8 cellular contexts compared by ENCODE assay signal in genomic region chr4:26321326-26322276, GRCh38. TPM values are rescaled to one million over a fixed set of nuclear protein-coding genes. Genes with fewer than 3 reads are reported as not detected.
DNase-seq lines count a peak whose midpoint lies in the region; ATAC-seq and TF ChIP-seq lines count a peak whose summit lies in the region.

No MANE protein-coding gene starts in this region.

- TF ChIP-seq CTCF in GM10266 (IDR thresholded peaks at IDR 0.05; ENCODE audit: control insufficient read depth, insufficient read depth, low read depth, missing control alignments), result no peak
- no peak for TF ChIP-seq CTCF in fibroblast of the aortic adventitia (IDR thresholded peaks at IDR 0.05; ENCODE audit: insufficient read depth, low read length)

- intact Hi-C loops in activated T-helper 1 cell treated with anti-CD3 and anti-CD28 coated beads, Interleukin-12 subunit alpha, Interleukin-12 subunit beta, Interleukin-2, Interleukin-4 antibody, amounts not matched to agents 30 ng/mL and 10 ng/mL and 1 ng/mL, durations not matched to agents 14 hours and 24 hours and 36 hours (cut with micrococcal nuclease), result loop anchor here (1.0 to 10.0 kb wide), 5 partner anchors 383 to 673 kb away; partner anchors contain the start of gene SEL1L3

- H3K79me1 ChIP-seq in trophoblast cell (ENCODE audit: low read length), result peaks cover 16% of the 10 kb centered on the region

- no peaks in the 10 kb centered on the region for H3K27me3 ChIP-seq in trophoblast cell (ENCODE audit: insufficient read depth, low read length)

- WGBS in trophoblast cell (ENCODE audit: extremely low coverage, insufficient coverage, insufficient read length), result no CpG with 5 or more reads among the region's 58 CpGs

- H3K18ac ChIP-seq in trophoblast cell (ENCODE audit: low read length), result peak overlapping the region; percentile 49

- peak overlapping the region; percentile 98 for H3K27ac Mint-ChIP-seq in activated T-helper 1 cell treated with anti-CD3 and anti-CD28 coated beads, Interleukin-12 subunit alpha, Interleukin-12 subunit beta, Interleukin-2, Interleukin-4 antibody, amounts not matched to agents 30 ng/mL and 10 ng/mL and 1 ng/mL, durations not matched to agents 14 hours and 24 hours and 36 hours

- peak overlapping the region; percentile 56 for H2BK5ac ChIP-seq in trophoblast cell (ENCODE audit: low read depth, low read length, poor library complexity)

- ATAC-seq in esophagus mucosa, result no peak
- ATAC-seq in HG03280 (IDR thresholded peaks at IDR 0.05; ENCODE audit: unreplicated experiment), result no peak
- ATAC-seq in GM18868 (IDR thresholded peaks at IDR 0.05; ENCODE audit: unreplicated experiment), result no peak

- H3K36me3 Mint-ChIP-seq in activated T-helper 1 cell treated with anti-CD3 and anti-CD28 coated beads, Interleukin-12 subunit alpha, Interleukin-12 subunit beta, Interleukin-2, Interleukin-4 antibody, amounts not matched to agents 30 ng/mL and 10 ng/mL and 1 ng/mL, durations not matched to agents 14 hours and 24 hours and 36 hours (ENCODE audit: low read depth), result peaks cover 38% of the 10 kb centered on the region

- peak overlapping the region; percentile 58 for H4K12ac ChIP-seq in trophoblast cell (ENCODE audit: low read depth, low read length)

- peaks cover 10% of the 10 kb centered on the region for H3K9me3 Mint-ChIP-seq in activated T-helper 1 cell treated with anti-CD3 and anti-CD28 coated beads, Interleukin-12 subunit alpha, Interleukin-12 subunit beta, Interleukin-2, Interleukin-4 antibody, amounts not matched to agents 30 ng/mL and 10 ng/mL and 1 ng/mL, durations not matched to agents 14 hours and 24 hours and 36 hours

- DNase-seq in GM10266 (ENCODE audit: extremely low spot score) (peak; percentile 34), NCI-H524 (lab: John Stamatoyannopoulos, UW) (peak; percentile 25 to 47), fibroblast of the aortic adventitia (ENCODE audit: low read depth) (peak; percentile 47), trophoblast cell (peak in 1 of 2 donors; percentile 60)
- peak; percentile 22 for DNase-seq in activated T-helper 1 cell treated with anti-CD3 and anti-CD28 coated beads, Interleukin-12 subunit alpha, Interleukin-12 subunit beta, Interleukin-2, Interleukin-4 antibody, amounts not matched to agents 30 ng/mL and 10 ng/mL and 1 ng/mL, durations not matched to agents 14 hours and 24 hours and 36 hours (ENCODE audit: low spot score)

- peak overlapping the region; percentile 44 for H2AK5ac ChIP-seq in trophoblast cell (ENCODE audit: low read length)

- peak overlapping the region; percentile 95 for H3K9ac ChIP-seq in trophoblast cell (ENCODE audit: low read length)

- peak overlapping the region; percentile 30 for H2BK120ac ChIP-seq in trophoblast cell (ENCODE audit: insufficient read depth, low read length, poor library complexity)

- no peak overlapping the region for H3K23ac ChIP-seq in trophoblast cell (ENCODE audit: low read length)

- peak overlapping the region; percentile 9 for H2BK12ac ChIP-seq in trophoblast cell (ENCODE audit: low read length)

- H3K9me3 ChIP-seq in trophoblast cell (ENCODE audit: insufficient read depth, low read depth, low read length), result no peaks in the 10 kb centered on the region

- peak overlapping the region; percentile 72 for H3K14ac ChIP-seq in trophoblast cell (ENCODE audit: low read length)

- H3K4me1 Mint-ChIP-seq in activated T-helper 1 cell treated with anti-CD3 and anti-CD28 coated beads, Interleukin-12 subunit alpha, Interleukin-12 subunit beta, Interleukin-2, Interleukin-4 antibody, amounts not matched to agents 30 ng/mL and 10 ng/mL and 1 ng/mL, durations not matched to agents 14 hours and 24 hours and 36 hours (ENCODE audit: low read depth), result peaks cover 38% of the 10 kb centered on the region

- peak overlapping the region; percentile 97 for H3K4me3 Mint-ChIP-seq in activated T-helper 1 cell treated with anti-CD3 and anti-CD28 coated beads, Interleukin-12 subunit alpha, Interleukin-12 subunit beta, Interleukin-2, Interleukin-4 antibody, amounts not matched to agents 30 ng/mL and 10 ng/mL and 1 ng/mL, durations not matched to agents 14 hours and 24 hours and 36 hours

- H3K4me3 ChIP-seq in fibroblast of the aortic adventitia (ENCODE audit: low read depth, low read length), result peak overlapping the region; percentile 94
- H3K4me3 ChIP-seq in trophoblast cell (ENCODE audit: low read depth, low read length), result peak overlapping the region; percentile 98

- H4K8ac ChIP-seq in trophoblast cell (ENCODE audit: low read depth, low read length), result peak overlapping the region; percentile 76

- H4K91ac ChIP-seq in trophoblast cell (ENCODE audit: low read depth, low read length), result peak overlapping the region; percentile 45

- H3K4me2 ChIP-seq in trophoblast cell (ENCODE audit: low read length), result peak overlapping the region; percentile 77

- H3K4me1 ChIP-seq in trophoblast cell (ENCODE audit: control insufficient read depth in 1 of 2, insufficient read depth in 2 of 2, low read length in 2 of 2), result peaks cover 0 to 6% of the 10 kb centered on the region in 2 experiments

- no peaks in the 10 kb centered on the region for H3K27me3 Mint-ChIP-seq in activated T-helper 1 cell treated with anti-CD3 and anti-CD28 coated beads, Interleukin-12 subunit alpha, Interleukin-12 subunit beta, Interleukin-2, Interleukin-4 antibody, amounts not matched to agents 30 ng/mL and 10 ng/mL and 1 ng/mL, durations not matched to agents 14 hours and 24 hours and 36 hours (ENCODE audit: insufficient read depth)

- H3K4ac ChIP-seq in trophoblast cell (ENCODE audit: low read depth, low read length), result peak overlapping the region; percentile 87

- H3K27ac ChIP-seq in trophoblast cell (ENCODE audit: low read depth, low read length), result peak overlapping the region; percentile 98

- no peaks in the 10 kb centered on the region for H3K36me3 ChIP-seq in trophoblast cell (ENCODE audit: control insufficient read depth in 1 of 2, insufficient read depth in 2 of 2, low read length in 2 of 2)

- H3K79me2 ChIP-seq in trophoblast cell (ENCODE audit: control insufficient read depth, insufficient read depth, low read length, poor library complexity), result peaks cover 15% of the 10 kb centered on the region

- H2AFZ ChIP-seq in trophoblast cell (ENCODE audit: insufficient read depth, low read length, poor library complexity), result peak overlapping the region; percentile 30

RNA-seq across cellular contexts. Expression of gene RBPJ, which starts 0.8 kb away (rescaled TPM):
- 455 and 472 TPM in 2 replicates for total RNA-seq in activated T-helper 1 cell treated with anti-CD3 and anti-CD28 coated beads, Interleukin-12 subunit alpha, Interleukin-12 subunit beta, Interleukin-2, Interleukin-4 antibody, amounts not matched to agents 30 ng/mL and 10 ng/mL and 1 ng/mL, durations not matched to agents 14 hours and 24 hours and 36 hours
- total RNA-seq in fibroblast of the aortic adventitia (ENCODE audit: low replicate concordance) (86.1 and 264 TPM in 2 replicates), esophagus mucosa (23.6 TPM)
- 45.4 and 47.2 TPM in 2 replicates for polyA plus RNA-seq in trophoblast cell (2013)
